ENCODE assay signal across 26 cellular contexts in the genomic region with DNA sequence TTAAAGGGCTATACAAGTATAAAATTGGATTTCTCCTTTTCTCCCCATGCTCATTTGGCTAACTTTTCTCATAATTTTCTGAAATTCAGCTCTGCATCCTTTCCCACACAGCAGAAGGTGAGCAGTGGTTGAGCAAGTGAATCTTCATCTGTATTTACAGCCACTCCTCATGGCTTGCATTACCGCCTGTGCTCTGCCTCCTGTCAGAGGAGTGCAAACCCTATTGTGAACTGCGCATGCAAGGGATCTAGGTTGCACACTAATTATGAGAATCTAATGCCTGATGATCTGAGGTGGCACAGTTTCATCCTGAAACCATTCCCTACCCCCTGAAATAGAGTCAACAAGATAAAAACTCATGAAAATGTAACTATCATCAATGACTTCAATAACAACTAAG. TPM values are rescaled to one million over a fixed set of nuclear protein-coding genes. Genes with fewer than 3 reads are reported as not detected.
DNase-seq lines count a peak whose midpoint lies in the region; ATAC-seq, FAIRE-seq and TF ChIP-seq lines count a peak whose summit lies in the region.
"Had no signal": no experiment of that assay in that cellular context is flagged by ENCODE, and none has a peak within 500 bp of the region (broad histone marks: within the 10 kb centered on the region; RNA-seq: fewer than 3 reads in every experiment).

No MANE protein-coding gene starts in this region.

- no peaks in the 10 kb centered on the region for H3K9me3 ChIP-seq in T-helper 17 cell (ENCODE audit: control insufficient read depth, low read length, poor library complexity, severe bottlenecking)
- H3K9me3 ChIP-seq: A549, BE2C had no signal

- H3K4me3 Mint-ChIP-seq in T-helper 17 cell (no peak overlapping the region), endothelial cell (ENCODE audit: unreplicated experiment) (peak overlapping the region; percentile 80)
- H3K4me3 Mint-ChIP-seq: CD14-positive monocyte; CD4-positive, alpha-beta T cell; CD8-positive, alpha-beta memory T cell had no signal

- no peak for DNase-seq in activated naive CD4-positive, alpha-beta T cell treated with anti-CD3 and anti-CD28 coated beads, Interleukin-2, amount 50 U/mL, for 72 hours (ENCODE audit: low spot score in 2 of 2)
- no peak for DNase-seq in activated naive CD4-positive, alpha-beta T cell treated with Interleukin-2 at 50 U/mL for 16 hours
- no peak for DNase-seq in GM12891 (ENCODE audit: insufficient read length, low spot score)
- no peak for DNase-seq in T-helper 17 cell
- no peak for DNase-seq in endothelial cell (ENCODE audit: low spot score)
- DNase-seq in HUDEP-2 (lab: John Stamatoyannopoulos, UW; ENCODE audit: unreplicated experiment in 76 of 76), result no peak
- DNase-seq: 8988T; ACHN; AML-193; BE2C; CD4-positive, alpha-beta T cell; CD8-positive, alpha-beta memory T cell; DMS 273 treated with DMSO at 0.1 percent for 48 hours; DMS79; EL; GDM1; GM23248; H7; HCEC 1CT had no signal

- H3K27ac Mint-ChIP-seq in activated naive CD4-positive, alpha-beta T cell treated with anti-CD3 and anti-CD28 coated beads, Interleukin-2, amount 50 U/mL, for 72 hours, result no peak overlapping the region
- peak overlapping the region; percentile 21 for H3K27ac Mint-ChIP-seq in T-helper 17 cell
- H3K27ac Mint-ChIP-seq in endothelial cell (ENCODE audit: unreplicated experiment), result no peak overlapping the region
- H3K27ac Mint-ChIP-seq: CD4-positive, alpha-beta T cell had no signal

- no peak for TF ChIP-seq CTCF in endothelial cell (IDR thresholded peaks at IDR 0.05; ENCODE audit: unreplicated experiment)

- H3K36me3 Mint-ChIP-seq in activated naive CD4-positive, alpha-beta T cell treated with anti-CD3 and anti-CD28 coated beads, Interleukin-2, amount 50 U/mL, for 72 hours, result peaks cover 20 to 66% of the 10 kb centered on the region in 2 donors
- peaks cover 7% of the 10 kb centered on the region for H3K36me3 Mint-ChIP-seq in T-helper 17 cell (ENCODE audit: low read depth)
- peaks cover 26% of the 10 kb centered on the region for H3K36me3 Mint-ChIP-seq in endothelial cell (ENCODE audit: low read depth, unreplicated experiment)

- TF ChIP-seq POLR2A in GM12891 (IDR thresholded peaks at IDR 0.05; ENCODE audit: low read depth, low read length), result no peak

- peaks cover 15% of the 10 kb centered on the region for H3K4me1 Mint-ChIP-seq in T-helper 17 cell
- no peaks in the 10 kb centered on the region for H3K4me1 Mint-ChIP-seq in endothelial cell (ENCODE audit: unreplicated experiment)
- H3K4me1 Mint-ChIP-seq: CD14-positive monocyte had no signal

- peak; percentile 16 for FAIRE-seq in GM12891 (lab: Jason Lieb, UNC)
- FAIRE-seq: A549, D721Med, GM12878, GM18507, H1 had no signal

- peak; percentile 25 to 27 for ATAC-seq in activated naive CD4-positive, alpha-beta T cell treated with anti-CD3 and anti-CD28 coated beads, Interleukin-2, amount 50 U/mL, for 72 hours
- no peak for ATAC-seq in T-helper 17 cell
- no peak for ATAC-seq in GM21529 (IDR thresholded peaks at IDR 0.05; ENCODE audit: unreplicated experiment)
- ATAC-seq: A549, GM12878 had no signal

- H3K9me3 Mint-ChIP-seq in activated naive CD4-positive, alpha-beta T cell treated with anti-CD3 and anti-CD28 coated beads, Interleukin-2, amount 50 U/mL, for 72 hours, result peaks cover 0 to 14% of the 10 kb centered on the region in 2 donors
- H3K9me3 Mint-ChIP-seq in endothelial cell (ENCODE audit: unreplicated experiment), result no peaks in the 10 kb centered on the region
- H3K9me3 Mint-ChIP-seq: CD14-positive monocyte; CD4-positive, alpha-beta T cell; CD8-positive, alpha-beta memory T cell had no signal

- H3K27me3 Mint-ChIP-seq in T-helper 17 cell, result no peaks in the 10 kb centered on the region
- no peaks in the 10 kb centered on the region for H3K27me3 Mint-ChIP-seq in endothelial cell (ENCODE audit: unreplicated experiment)
- H3K27me3 Mint-ChIP-seq: CD4-positive, alpha-beta T cell; CD8-positive, alpha-beta memory T cell had no signal

TF ChIP-seq in GM12891, 5 proteins besides CTCF, POLR2A, EP300 and RAD21:
- TF ChIP-seq TAF1 (IDR thresholded peaks at IDR 0.05; ENCODE audit: low read depth, low read length) (no peak), SPI1 (IDR thresholded peaks at IDR 0.05; ENCODE audit: low read depth, low read length) (no peak), POU2F2 (IDR thresholded peaks at IDR 0.05; ENCODE audit: low read depth, low read length) (no peak), PAX5 (IDR thresholded peaks at IDR 0.05; ENCODE audit: insufficient read depth, low read length, severe bottlenecking) (no peak), POLR2AphosphoS5 (IDR thresholded peaks at IDR 0.05; ENCODE audit: low read depth, low read length) (no peak)

RNA-seq across cellular contexts. Expression of a gene that starts 20.0 kb away (rescaled TPM):
- total RNA-seq in activated naive CD4-positive, alpha-beta T cell treated with anti-CD3 and anti-CD28 coated beads, Interleukin-2, amount 50 U/mL, for 72 hours, result 100 to 1,000 TPM; 117 to 143 TPM
- polyA plus RNA-seq in GM12891 (2012; ENCODE audit: low read depth, missing spikeins), result 49.7 TPM
- 10 to 100 TPM; 26.7 to 34.2 TPM for total RNA-seq in T-helper 17 cell
- 41.9 TPM for total RNA-seq in endothelial cell (ENCODE audit: unreplicated experiment)

Comparison
In these comparisons a context has a peak if more than half of its experiments do, and no peak if none do; other contexts are left out.
1. ATAC-seq: peak in activated naive CD4-positive, alpha-beta T cell treated with anti-CD3 and anti-CD28 coated beads, Interleukin-2, amount 50 U/mL, for 72 hours (2 of 2); none in T-helper 17 cell (single experiment) and GM21529 (single experiment).